Comparison of ENCODE assay signal across 23 cellular contexts in genomic region chr14:68879841-68880575, GRCh38.
DNase-seq lines count a peak whose midpoint lies in the region; ATAC-seq, FAIRE-seq and TF ChIP-seq lines count a peak whose summit lies in the region.
"Had no signal": no experiment of that assay in that cellular context is flagged by ENCODE, and none has a peak within 500 bp of the region (broad histone marks: within the 10 kb centered on the region; RNA-seq: fewer than 3 reads in every experiment).

No MANE protein-coding gene starts in this region.

- TF ChIP-seq CTCF in natural killer cell (IDR thresholded peaks at IDR 0.05) = no peak
- TF ChIP-seq CTCF in osteocyte (IDR thresholded peaks at IDR 0.05) = no peak

- peaks cover 10% of the 10 kb centered on the region for H3K36me3 Mint-ChIP-seq in natural killer cell treated with Interleukin-12 subunit alpha and Interleukin-12 subunit beta and Interleukin-15 and Interleukin-18, amount 100 ng/mL, for 72 hours
- H3K36me3 Mint-ChIP-seq in natural killer cell (no peaks in the 10 kb centered on the region), osteocyte (ENCODE audit: unreplicated experiment) (peaks cover 61% of the 10 kb centered on the region)

- FAIRE-seq in urothelium cell line (lab: Jason Lieb, UNC) = peak; percentile 76
- FAIRE-seq: HepG2 had no signal

- H3K4me1 Mint-ChIP-seq in natural killer cell treated with Interleukin-12 subunit alpha and Interleukin-12 subunit beta and Interleukin-15 and Interleukin-18, amount 100 ng/mL, for 72 hours (ENCODE audit: low read depth in 2 of 2) = no peaks in the 10 kb centered on the region
- H3K4me1 Mint-ChIP-seq in natural killer cell = peaks cover 0 to 4% of the 10 kb centered on the region in 2 donors
- H3K4me1 Mint-ChIP-seq in osteocyte (ENCODE audit: unreplicated experiment) = peaks cover 3% of the 10 kb centered on the region
- H3K4me1 Mint-ChIP-seq: GM23338 had no signal

- H3K27ac ChIP-seq in epithelial cell of prostate = peak overlapping the region; percentile 4
- H3K27ac ChIP-seq: BLaER1 treated with 17β-estradiol and CSF1 and Interleukin-3, amounts not matched to agents 10 nM and 100 nM had no signal

- H3K27ac Mint-ChIP-seq in natural killer cell treated with Interleukin-12 subunit alpha and Interleukin-12 subunit beta and Interleukin-15 and Interleukin-18, amount 100 ng/mL, for 72 hours = no peak overlapping the region
- H3K27ac Mint-ChIP-seq in natural killer cell (no peak overlapping the region), osteocyte (ENCODE audit: unreplicated experiment) (peak overlapping the region; percentile 47)
- H3K27ac Mint-ChIP-seq: GM23338 had no signal

- peak in 1 of 2 donors; percentile 8 for ATAC-seq in natural killer cell treated with Interleukin-12 subunit alpha and Interleukin-12 subunit beta and Interleukin-15 and Interleukin-18, amount 100 ng/mL, for 72 hours
- ATAC-seq in natural killer cell (no peak), GM18870 (IDR thresholded peaks at IDR 0.05; ENCODE audit: unreplicated experiment) (no peak), GM19035 (IDR thresholded peaks at IDR 0.05; ENCODE audit: unreplicated experiment) (no peak)
- ATAC-seq: CD8-positive, alpha-beta T cell; GM23338 had no signal

- no peak overlapping the region for H3K4me3 Mint-ChIP-seq in natural killer cell treated with Interleukin-12 subunit alpha and Interleukin-12 subunit beta and Interleukin-15 and Interleukin-18, amount 100 ng/mL, for 72 hours
- H3K4me3 Mint-ChIP-seq in natural killer cell (no peak overlapping the region), osteocyte (ENCODE audit: unreplicated experiment) (no peak overlapping the region)
- H3K4me3 Mint-ChIP-seq: CD8-positive, alpha-beta T cell; GM23338 had no signal

- H3K27me3 Mint-ChIP-seq in natural killer cell treated with Interleukin-12 subunit alpha and Interleukin-12 subunit beta and Interleukin-15 and Interleukin-18, amount 100 ng/mL, for 72 hours = no peaks in the 10 kb centered on the region
- no peaks in the 10 kb centered on the region for H3K27me3 Mint-ChIP-seq in natural killer cell (ENCODE audit: low read depth in 2 of 2)
- H3K27me3 Mint-ChIP-seq in osteocyte (ENCODE audit: unreplicated experiment) = no peaks in the 10 kb centered on the region

- intact Hi-C loops in natural killer cell (cut with micrococcal nuclease) = no loop called here

- no peaks in the 10 kb centered on the region for H3K9me3 Mint-ChIP-seq in natural killer cell treated with Interleukin-12 subunit alpha and Interleukin-12 subunit beta and Interleukin-15 and Interleukin-18, amount 100 ng/mL, for 72 hours
- H3K9me3 Mint-ChIP-seq in natural killer cell (no peaks in the 10 kb centered on the region), osteocyte (ENCODE audit: unreplicated experiment) (no peaks in the 10 kb centered on the region)
- H3K9me3 Mint-ChIP-seq: CD8-positive, alpha-beta T cell; GM23338 had no signal

- peak; percentile 28 for DNase-seq in natural killer cell treated with Interleukin-12 subunit alpha and Interleukin-12 subunit beta and Interleukin-15 and Interleukin-18, amount 100 ng/mL, for 72 hours (ENCODE audit: low spot score)
- no peak for DNase-seq in natural killer cell
- no peak for DNase-seq in epithelial cell of prostate (ENCODE audit: low read depth, low spot score)
- DNase-seq in osteocyte (ENCODE audit: extremely low spot score, unreplicated experiment) = no peak
- DNase-seq in urothelium cell line (ENCODE audit: low spot score) = no peak
- DNase-seq in dermis blood vessel endothelial cell = no peak
- DNase-seq: Calu3; CD8-positive, alpha-beta T cell; GF-D8; HCEC 1CT; KG1; NCI-H1417; NCI-H187 treated with DMSO at 0.1 percent for 48 hours; NCI-H2227 treated with DMSO at 0.1 percent for 48 hours; NCI-H510A treated with DMSO at 0.1 percent for 48 hours; NCI-H82; OCI-M1; SHP77 treated with DMSO at 0.1 percent for 48 hours had no signal
